In the genomic region with DNA sequence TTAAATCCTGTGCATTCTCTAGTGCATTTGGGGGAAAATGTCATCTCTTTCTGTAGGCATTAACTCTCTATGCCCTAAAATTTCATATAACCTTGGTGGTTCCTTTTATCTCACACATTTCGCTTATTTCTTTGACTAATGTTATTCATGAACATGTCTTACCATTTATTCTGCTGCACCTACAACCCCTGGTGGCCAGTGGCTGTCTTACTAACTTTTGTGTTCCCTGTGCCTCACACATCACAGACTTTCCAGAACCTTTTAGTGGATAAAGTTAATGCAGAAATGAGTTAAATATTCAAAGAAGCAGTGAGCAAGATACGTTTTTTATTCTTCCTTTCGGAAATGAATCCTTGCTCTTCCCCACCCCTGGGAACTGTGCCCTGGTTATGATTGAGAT, we compare ENCODE assay signal across 16 cellular contexts.
DNase-seq lines count a peak whose midpoint lies in the region; ATAC-seq and TF ChIP-seq lines count a peak whose summit lies in the region.
"Had no signal": no experiment of that assay in that cellular context is flagged by ENCODE, and none has a peak within 500 bp of the region (broad histone marks: within the 10 kb centered on the region; RNA-seq: fewer than 3 reads in every experiment).

No MANE protein-coding gene starts in this region.

- H3K4me3 ChIP-seq in AG04449 (ENCODE audit: low read depth, low read length) = no peak overlapping the region
- H3K4me3 ChIP-seq in fibroblast of villous mesenchyme (ENCODE audit: low read depth, low read length) = no peak overlapping the region
- no peak overlapping the region for H3K4me3 ChIP-seq in spleen
- H3K4me3 ChIP-seq: colonic mucosa, esophagus squamous epithelium had no signal

- peaks cover 0 to 15% (median 0%) of the 10 kb centered on the region in 7 donors for H3K27me3 ChIP-seq in spleen (replicated peaks in 1 of 7)
- H3K27me3 ChIP-seq: colonic mucosa had no signal

- ATAC-seq in GM19351 (IDR thresholded peaks at IDR 0.05; ENCODE audit: unreplicated experiment) (peak; percentile 32), SK-N-SH treated with all-trans-retinoic acid at 6 μM for 48 hours (peak; percentile 22; the same call in 1 of the 3 replicates), GM19452 (IDR thresholded peaks at IDR 0.05; ENCODE audit: unreplicated experiment) (no peak)
- ATAC-seq: WTC11 had no signal

- no peaks in the 10 kb centered on the region for H3K4me1 Mint-ChIP-seq in activated CD4-positive, alpha-beta T cell treated with anti-CD3 and anti-CD28 coated beads, Interleukin-2, amount 10 ng/mL, durations not matched to agents 24 days and 14 days
- H3K4me1 Mint-ChIP-seq in activated T-helper 2 cell treated with anti-CD3 and anti-CD28 coated beads, Interferon-gamma antibody, Interleukin-2, Interleukin-4, amounts not matched to agents 10 μg/mL and 5 μg/mL and 100 μg/mL, durations not matched to agents 14 hours and 24 hours and 36 hours (ENCODE audit: low read depth) = no peaks in the 10 kb centered on the region
- H3K4me1 Mint-ChIP-seq: WTC11 had no signal

- DNase-seq in AG04449 (ENCODE audit: low read depth, low spot score) = no peak
- DNase-seq in fibroblast of villous mesenchyme (ENCODE audit: low read depth) = no peak
- no peak for DNase-seq in activated CD4-positive, alpha-beta T cell treated with anti-CD3 and anti-CD28 coated beads, Interleukin-2, amount 10 ng/mL, durations not matched to agents 24 days and 14 days
- no peak for DNase-seq in activated T-helper 2 cell treated with anti-CD3 and anti-CD28 coated beads, Interferon-gamma antibody, Interleukin-2, Interleukin-4, amounts not matched to agents 10 μg/mL and 5 μg/mL and 100 μg/mL, durations not matched to agents 14 hours and 24 hours and 36 hours (ENCODE audit: low spot score)
- no peak for DNase-seq in spleen
- DNase-seq: AML-193; colonic mucosa; DMS79 treated with DMSO at 0.1 percent for 48 hours; esophagus squamous epithelium; midbrain; NK-92 treated with Interleukin-12 subunit alpha and Interleukin-12 subunit beta, amount 100 ng/mL, for 24 hours; stimulated activated CD4-positive, alpha-beta T cell treated with anti-CD3 and anti-CD28 coated beads, Interleukin-2, amount 100 ng/mL, for 48 hours had no signal

- H3K36me3 Mint-ChIP-seq in activated CD4-positive, alpha-beta T cell treated with anti-CD3 and anti-CD28 coated beads, Interleukin-2, amount 10 ng/mL, durations not matched to agents 24 days and 14 days (ENCODE audit: low read depth) = no peaks in the 10 kb centered on the region
- no peaks in the 10 kb centered on the region for H3K36me3 Mint-ChIP-seq in activated T-helper 2 cell treated with anti-CD3 and anti-CD28 coated beads, Interferon-gamma antibody, Interleukin-2, Interleukin-4, amounts not matched to agents 10 μg/mL and 5 μg/mL and 100 μg/mL, durations not matched to agents 14 hours and 24 hours and 36 hours (ENCODE audit: low read depth)
- H3K36me3 Mint-ChIP-seq: WTC11 had no signal

- TF ChIP-seq CTCF in AG04449 (IDR thresholded peaks at IDR 0.05; ENCODE audit: insufficient read depth, low read length, missing control alignments) (peak; percentile 5), fibroblast of villous mesenchyme (IDR thresholded peaks at IDR 0.05; ENCODE audit: insufficient read depth, low read depth, low read length) (peak; percentile 53), spleen (IDR thresholded peaks at IDR 0.05 in 8 of 11, conservative IDR thresholded peaks at IDR 0.05 in 3 of 11) (no peak)

- no peaks in the 10 kb centered on the region for H3K4me1 ChIP-seq in spleen
- H3K4me1 ChIP-seq: colonic mucosa, esophagus squamous epithelium had no signal

- H3K9me3 Mint-ChIP-seq in activated CD4-positive, alpha-beta T cell treated with anti-CD3 and anti-CD28 coated beads, Interleukin-2, amount 10 ng/mL, durations not matched to agents 24 days and 14 days = no peaks in the 10 kb centered on the region
- H3K9me3 Mint-ChIP-seq in activated T-helper 2 cell treated with anti-CD3 and anti-CD28 coated beads, Interferon-gamma antibody, Interleukin-2, Interleukin-4, amounts not matched to agents 10 μg/mL and 5 μg/mL and 100 μg/mL, durations not matched to agents 14 hours and 24 hours and 36 hours = no peaks in the 10 kb centered on the region
- H3K9me3 Mint-ChIP-seq: WTC11 had no signal

- no peaks in the 10 kb centered on the region for H3K9me3 ChIP-seq in spleen
- H3K9me3 ChIP-seq: colonic mucosa, esophagus squamous epithelium had no signal

- no peak overlapping the region for H3K4me3 Mint-ChIP-seq in activated CD4-positive, alpha-beta T cell treated with anti-CD3 and anti-CD28 coated beads, Interleukin-2, amount 10 ng/mL, durations not matched to agents 24 days and 14 days
- H3K4me3 Mint-ChIP-seq in activated T-helper 2 cell treated with anti-CD3 and anti-CD28 coated beads, Interferon-gamma antibody, Interleukin-2, Interleukin-4, amounts not matched to agents 10 μg/mL and 5 μg/mL and 100 μg/mL, durations not matched to agents 14 hours and 24 hours and 36 hours (ENCODE audit: low read depth) = no peak overlapping the region
- H3K4me3 Mint-ChIP-seq: WTC11 had no signal

- H3K27ac ChIP-seq in spleen = no peak overlapping the region
- H3K27ac ChIP-seq: colonic mucosa, esophagus squamous epithelium had no signal

- intact Hi-C loops in activated CD4-positive, alpha-beta T cell treated with anti-CD3 and anti-CD28 coated beads, Interleukin-2, amount 10 ng/mL, durations not matched to agents 24 days and 14 days (cut with micrococcal nuclease) = no loop called here
- intact Hi-C loops in activated T-helper 2 cell treated with anti-CD3 and anti-CD28 coated beads, Interferon-gamma antibody, Interleukin-2, Interleukin-4, amounts not matched to agents 10 μg/mL and 5 μg/mL and 100 μg/mL, durations not matched to agents 14 hours and 24 hours and 36 hours (cut with micrococcal nuclease) = no loop called here
- intact Hi-C loops in spleen (cut with DNase I; ENCODE audit: low total_unique reads) = loop anchor here (10.0 kb wide), 1 partner anchor 104 kb away; no protein-coding TSS in a partner anchor

- CTCF ChIA-PET in AG04449 (lab: Yijun Ruan, JAX) = no interaction called here

- peaks cover 17% of the 10 kb centered on the region for H3K27me3 Mint-ChIP-seq in activated CD4-positive, alpha-beta T cell treated with anti-CD3 and anti-CD28 coated beads, Interleukin-2, amount 10 ng/mL, durations not matched to agents 24 days and 14 days
- peaks cover 24% of the 10 kb centered on the region for H3K27me3 Mint-ChIP-seq in activated T-helper 2 cell treated with anti-CD3 and anti-CD28 coated beads, Interferon-gamma antibody, Interleukin-2, Interleukin-4, amounts not matched to agents 10 μg/mL and 5 μg/mL and 100 μg/mL, durations not matched to agents 14 hours and 24 hours and 36 hours (ENCODE audit: low read depth)

- POLR2A ChIA-PET in AG04449 (lab: Yijun Ruan, JAX) = no interaction called here

- H3K36me3 ChIP-seq in spleen = no peaks in the 10 kb centered on the region
- H3K36me3 ChIP-seq: colonic mucosa, esophagus squamous epithelium had no signal

- H3K27ac Mint-ChIP-seq in activated CD4-positive, alpha-beta T cell treated with anti-CD3 and anti-CD28 coated beads, Interleukin-2, amount 10 ng/mL, durations not matched to agents 24 days and 14 days = no peak overlapping the region
- H3K27ac Mint-ChIP-seq in activated T-helper 2 cell treated with anti-CD3 and anti-CD28 coated beads, Interferon-gamma antibody, Interleukin-2, Interleukin-4, amounts not matched to agents 10 μg/mL and 5 μg/mL and 100 μg/mL, durations not matched to agents 14 hours and 24 hours and 36 hours = no peak overlapping the region
- H3K27ac Mint-ChIP-seq: WTC11 had no signal

- 72 to 86% (median 76%) methylated on average over 3 of the region's 3 CpGs for WGBS in spleen, 5 donors

- no peak for TF ChIP-seq POLR2A in spleen (IDR thresholded peaks at IDR 0.05)

TF ChIP-seq in SK-N-SH treated with all-trans-retinoic acid at 6 μM for 48 hours, 23 proteins besides CTCF, POLR2A, EP300 and RAD21:
- TF ChIP-seq RARB (CRISPR knock-in tag; IDR thresholded peaks at IDR 0.05) = no peak
- TF ChIP-seq, protein P1, sequence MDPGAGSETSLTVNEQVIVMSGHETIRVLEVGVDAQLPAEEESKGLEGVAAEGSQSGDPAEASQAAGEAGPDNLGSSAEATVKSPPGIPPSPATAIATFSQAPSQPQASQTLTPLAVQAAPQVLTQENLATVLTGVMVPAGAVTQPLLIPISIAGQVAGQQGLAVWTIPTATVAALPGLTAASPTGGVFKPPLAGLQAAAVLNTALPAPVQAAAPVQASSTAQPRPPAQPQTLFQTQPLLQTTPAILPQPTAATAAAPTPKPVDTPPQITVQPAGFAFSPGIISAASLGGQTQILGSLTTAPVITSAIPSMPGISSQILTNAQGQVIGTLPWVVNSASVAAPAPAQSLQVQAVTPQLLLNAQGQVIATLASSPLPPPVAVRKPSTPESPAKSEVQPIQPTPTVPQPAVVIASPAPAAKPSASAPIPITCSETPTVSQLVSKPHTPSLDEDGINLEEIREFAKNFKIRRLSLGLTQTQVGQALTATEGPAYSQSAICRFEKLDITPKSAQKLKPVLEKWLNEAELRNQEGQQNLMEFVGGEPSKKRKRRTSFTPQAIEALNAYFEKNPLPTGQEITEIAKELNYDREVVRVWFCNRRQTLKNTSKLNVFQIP (CRISPR knock-in tag; IDR thresholded peaks at IDR 0.05; ENCODE audit: borderline replicate concordance, low read depth) = no peak
- TF ChIP-seq ZNF565 (CRISPR knock-in tag; conservative IDR thresholded peaks at IDR 0.05; ENCODE audit: low read depth) = no peak
- TF ChIP-seq TOX (CRISPR knock-in tag; IDR thresholded peaks at IDR 0.05; ENCODE audit: borderline replicate concordance) = no peak

Comparison
In these comparisons a context has a peak if more than half of its experiments do, and no peak if none do; other contexts are left out.
1. CTCF ChIP-seq: peak in AG04449 (single experiment) and fibroblast of villous mesenchyme (single experiment); none in spleen (0 of 11).